Comparison of ENCODE assay signal across 17 cellular contexts in the genomic region with DNA sequence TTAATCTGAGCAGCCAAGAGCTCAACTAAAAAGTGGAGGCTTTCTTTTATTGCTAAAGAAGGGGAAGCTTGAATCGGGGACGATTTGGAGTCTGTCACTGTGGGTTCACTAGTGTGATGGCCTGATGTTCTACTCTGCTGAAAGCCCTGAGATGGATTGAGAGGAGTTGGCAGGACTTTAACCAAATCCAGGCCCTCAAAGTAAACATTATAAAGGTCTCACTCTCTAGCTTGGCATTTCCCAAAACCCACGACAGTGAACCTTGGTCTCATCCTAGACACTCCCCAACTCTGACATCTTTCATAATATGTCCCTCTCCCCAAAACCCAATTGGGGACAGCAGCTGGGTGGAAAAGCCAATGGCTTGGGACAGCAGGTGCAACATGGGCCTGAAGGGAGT. TPM values are rescaled to one million over a fixed set of nuclear protein-coding genes. Genes with fewer than 3 reads are reported as not detected.
DNase-seq lines count a peak whose midpoint lies in the region; ATAC-seq, FAIRE-seq and TF ChIP-seq lines count a peak whose summit lies in the region.
"Had no signal": no experiment of that assay in that cellular context is flagged by ENCODE, and none has a peak within 500 bp of the region (broad histone marks: within the 10 kb centered on the region; RNA-seq: fewer than 3 reads in every experiment).

No MANE protein-coding gene starts in this region.

- TF ChIP-seq EP300 in HepG2 (IDR thresholded peaks at IDR 0.05; ENCODE audit: low read depth in 2 of 2, low read length in 2 of 2) (no peak), HepG2 (CRISPR knock-in tag; IDR thresholded peaks at IDR 0.05; ENCODE audit: borderline replicate concordance) (no peak), sigmoid colon (IDR thresholded peaks at IDR 0.05) (no peak)

- TF ChIP-seq RAD21 in liver (IDR thresholded peaks at IDR 0.05) (no peak), HepG2 (CRISPR knock-in tag; IDR thresholded peaks at IDR 0.05) (no peak)

- 54% methylated on average over 3 of the region's 3 CpGs for WGBS in liver
- WGBS in HepG2 (ENCODE audit: low lambda C conversion rate) = 8% methylated on average over 3 of the region's 3 CpGs
- WGBS in sigmoid colon, 2 donors = 76 to 86% methylated on average over 3 of the region's 3 CpGs

- in situ Hi-C loops in HepG2 (cut with HindIII; ENCODE audit: extremely low pct_ligation_motif_present, low pct_unique_long_range_greater_than_20kb) = no loop called here

- H3K27me3 ChIP-seq in liver (ENCODE audit: control insufficient read depth in 4 of 4, insufficient read depth in 4 of 4, low read length in 3 of 4) = no peaks in the 10 kb centered on the region
- H3K27me3 ChIP-seq in HepG2 (ENCODE audit: control insufficient read depth in 1 of 2, insufficient read depth in 2 of 2, low read length in 2 of 2) = peaks cover 0 to under 1% of the 10 kb centered on the region in 2 experiments; a peak in 1 of 5 replicates
- H3K27me3 ChIP-seq in sigmoid colon = no peaks in the 10 kb centered on the region
- H3K27me3 ChIP-seq in upper lobe of right lung = no peaks in the 10 kb centered on the region
- H3K27me3 ChIP-seq: BLaER1 had no signal

- no peaks in the 10 kb centered on the region for H3K79me2 ChIP-seq in HepG2 (ENCODE audit: insufficient read depth, low read length)

- H3K4me3 ChIP-seq in liver (ENCODE audit: low read depth in 1 of 3, low read length in 3 of 3) (no peak overlapping the region), HepG2 (replicated peaks in 1 of 3; ENCODE audit: insufficient read depth in 1 of 3, low read depth in 2 of 3, low read length in 3 of 3) (no peak overlapping the region), sigmoid colon (no peak overlapping the region), upper lobe of right lung (no peak overlapping the region)
- H3K4me3 ChIP-seq: BLaER1, HAP-1 had no signal

- intact Hi-C loops in HepG2 (cut with micrococcal nuclease; ENCODE audit: unreplicated experiment) (no loop called here), sigmoid colon (cut with DNase I) (loop anchor here (5.0 kb wide), 1 partner anchor 58 kb away; no protein-coding TSS in a partner anchor), upper lobe of right lung (cut with DNase I) (no loop called here)

- no peaks in the 10 kb centered on the region for H4K20me1 ChIP-seq in HepG2 (ENCODE audit: insufficient read depth, low read length)
- H4K20me1 ChIP-seq: BLaER1 had no signal

- H3K4me2 ChIP-seq in HepG2 (ENCODE audit: low read depth, low read length) = no peak overlapping the region
- H3K4me2 ChIP-seq: BLaER1 had no signal

- H3K4me1 ChIP-seq in liver (ENCODE audit: control insufficient read depth in 4 of 4, insufficient read depth in 4 of 4, low read length in 3 of 4) (no peaks in the 10 kb centered on the region), HepG2 (ENCODE audit: insufficient read depth, low read length) (no peaks in the 10 kb centered on the region), sigmoid colon (peaks cover 0 to 69% (median 57%) of the 10 kb centered on the region in 4 donors), upper lobe of right lung (peaks cover 12% of the 10 kb centered on the region)
- H3K4me1 ChIP-seq: HAP-1 had no signal

- no peak for FAIRE-seq in HepG2 (lab: Jason Lieb, UNC)
- FAIRE-seq: H1 had no signal

- POLR2A ChIA-PET in HepG2 (lab: Yijun Ruan, JAX) = no interaction called here

- TF ChIP-seq POLR2A in HepG2 (IDR thresholded peaks at IDR 0.05; ENCODE audit: insufficient read depth in 1 of 2, low read depth in 2 of 2, low read length in 2 of 2) (no peak), sigmoid colon (IDR thresholded peaks at IDR 0.05) (no peak)

- DNase-seq in HepG2 (ENCODE audit: low spot score) (no peak), sigmoid colon (peak; percentile 21), upper lobe of right lung (peak; percentile 10), NCI-H524 treated with DMSO at 0.1 percent for 48 hours (lab: John Stamatoyannopoulos, UW) (no peak), T-helper 2 cell (no peak)
- DNase-seq: 8988T; AML-193; Caco-2; CD8-positive, alpha-beta memory T cell; DMS53; GF-D8 had no signal

- H3K9ac ChIP-seq in liver (ENCODE audit: low read depth in 1 of 2, low read length in 2 of 2) (no peak overlapping the region), HepG2 (ENCODE audit: insufficient read depth, low read depth, low read length) (no peak overlapping the region)
- H3K9ac ChIP-seq: BLaER1 had no signal

- CTCF ChIA-PET in HepG2 (lab: Yijun Ruan, JAX; ENCODE audit: low intra/inter-chr PET ratio, low total read pairs) = no interaction called here

- no peak for ATAC-seq in HepG2
- no peak for ATAC-seq in upper lobe of right lung
- ATAC-seq in HG02870 (IDR thresholded peaks at IDR 0.05; ENCODE audit: unreplicated experiment) = no peak

- H3K36me3 ChIP-seq in liver (ENCODE audit: control insufficient read depth in 4 of 4, insufficient read depth in 3 of 4, low read depth in 1 of 4, low read length in 3 of 4) (no peaks in the 10 kb centered on the region), HepG2 (replicated peaks in 1 of 2; ENCODE audit: control insufficient read depth in 1 of 2, insufficient read depth in 2 of 2, low read length in 2 of 2) (no peaks in the 10 kb centered on the region), sigmoid colon (peaks cover 0 to 8% (median 0%) of the 10 kb centered on the region in 4 donors), upper lobe of right lung (no peaks in the 10 kb centered on the region)
- H3K36me3 ChIP-seq: BLaER1, HAP-1 had no signal

- H3K27ac ChIP-seq in liver (ENCODE audit: low read depth in 1 of 2, low read length in 2 of 2) (no peak overlapping the region), HepG2 (ENCODE audit: extremely low read length, insufficient read depth, low read length) (no peak overlapping the region), sigmoid colon (peak overlapping the region in 1 of 4 donors; percentile 44), upper lobe of right lung (no peak overlapping the region)
- H3K27ac ChIP-seq: BLaER1, HL-60 had no signal

- H2AFZ ChIP-seq in HepG2 (ENCODE audit: low read length) = no peak overlapping the region

- no peaks in the 10 kb centered on the region for H3K9me3 ChIP-seq in liver (ENCODE audit: control insufficient read depth in 4 of 4, low read length in 3 of 4)
- H3K9me3 ChIP-seq in HepG2 (ENCODE audit: low read length) = no peaks in the 10 kb centered on the region
- H3K9me3 ChIP-seq in sigmoid colon = no peaks in the 10 kb centered on the region
- H3K9me3 ChIP-seq in upper lobe of right lung = no peaks in the 10 kb centered on the region
- H3K9me3 ChIP-seq: BLaER1, Caco-2, HAP-1 had no signal

- no TSS peak for BruUV-seq in HepG2 (replicated peaks; lab: Mats Ljungman, UMichigan)

- no peak for TF ChIP-seq CTCF in liver (IDR thresholded peaks at IDR 0.05; ENCODE audit: low read depth, low read length, missing input control)
- TF ChIP-seq CTCF in HepG2 (CRISPR knock-in tag; IDR thresholded peaks at IDR 0.05) = no peak
- TF ChIP-seq CTCF in sigmoid colon (IDR thresholded peaks at IDR 0.05) = no peak
- no peak for TF ChIP-seq CTCF in upper lobe of right lung (IDR thresholded peaks at IDR 0.05)

TF ChIP-seq in HepG2, 621 proteins besides CTCF, POLR2A, EP300 and RAD21 (continues in another document):
- TF ChIP-seq NFE2L2 (IDR thresholded peaks at IDR 0.05; ENCODE audit: low read length) (no peak), SOX5 (CRISPR knock-in tag; IDR thresholded peaks at IDR 0.05; ENCODE audit: borderline replicate concordance) (no peak)

RNA-seq across cellular contexts. Expression of gene TMOD1, which starts 32.7 kb away (rescaled TPM):
- 10 to 100 TPM in 1 of 2 donors, 1 to 10 TPM in 1; 9.2 to 20.0 TPM for total RNA-seq in liver
- polyA plus RNA-seq in liver = 10 to 100 TPM; 13.6 to 14.7 TPM
- total RNA-seq in HepG2 (2016; rRNA removed; fragmentation: Illumina TruSeq; extraction: Trizol) = 0.04 TPM in 1 of 2 replicates, not detected in the other
- not detected in 2 replicates for total RNA-seq in HepG2 (2016; cell fraction: cytosol; rRNA removed; fragmentation: Illumina TruSeq; extraction: Trizol; ENCODE audit: low read depth)
- total RNA-seq in HepG2 (2016; cell fraction: insoluble cytoplasmic fraction; rRNA removed; fragmentation: Illumina TruSeq; extraction: Trizol) = 0.06 TPM in 1 of 2 replicates, not detected in the other
- 0.07 TPM in 1 of 2 replicates, not detected in the other for total RNA-seq in HepG2 (2016; cell fraction: membrane; rRNA removed; fragmentation: Illumina TruSeq; extraction: Trizol)
- 0.16 TPM in 1 of 2 replicates, not detected in the other for total RNA-seq in HepG2 (2016; cell fraction: nucleus; rRNA removed; fragmentation: Illumina TruSeq; extraction: Trizol)
- polyA plus RNA-seq in HepG2 (2011; rRNA removed) = 0.04 and 0.07 TPM in 2 replicates
- 0.03 TPM in 2 replicates for polyA plus RNA-seq in HepG2 (2011; cell fraction: cytosol; rRNA removed)
- polyA plus RNA-seq in HepG2 (2011; cell fraction: nucleus; rRNA removed) = 0.05 TPM in 1 of 2 replicates, not detected in the other
- 0.31 and 0.40 TPM in 2 replicates for polyA plus RNA-seq in HepG2 (2012)
- 0.09 TPM in 1 of 2 replicates, not detected in the other for polyA plus RNA-seq in HepG2 (2016; cell fraction: cytosol; fragmentation: Illumina TruSeq; extraction: Trizol; ENCODE audit: low read depth)
- polyA plus RNA-seq in HepG2 (2016; cell fraction: insoluble cytoplasmic fraction; fragmentation: Illumina TruSeq; extraction: Trizol; ENCODE audit: low read depth) = 0.19 TPM in 1 of 2 replicates, not detected in the other
- 0.06 and 0.07 TPM in 2 replicates for polyA plus RNA-seq in HepG2 (2016; cell fraction: membrane; fragmentation: Illumina TruSeq; extraction: Trizol; ENCODE audit: low read depth)
- 0.13 TPM in 1 of 2 replicates, not detected in the other for polyA plus RNA-seq in HepG2 (2016; cell fraction: nucleus; fragmentation: Illumina TruSeq; extraction: Trizol; ENCODE audit: insufficient read depth, low read depth)
- polyA minus RNA-seq in HepG2 (2011; rRNA and poly(A)+ RNA removed; ENCODE audit: low replicate concordance) = 0.98 TPM in 1 of 2 replicates, not detected in the other
- polyA minus RNA-seq in HepG2 (2011; cell fraction: cytosol; rRNA and poly(A)+ RNA removed) = not detected in 2 replicates
- polyA minus RNA-seq in HepG2 (2011; cell fraction: nucleus; rRNA and poly(A)+ RNA removed) = not detected in 2 replicates
- total RNA-seq in sigmoid colon = 10 to 100 TPM; 28.5 to 56.8 (median 38.5) TPM
- 1 to 10 TPM; 1.6 to 5.8 (median 4.2) TPM for polyA plus RNA-seq in sigmoid colon
- total RNA-seq in upper lobe of right lung = 11.3 TPM

Comparison
In these comparisons a context has a peak if more than half of its experiments do, and no peak if none do; other contexts are left out.
1. RNA of gene TMOD1, which starts 32.7 kb away (total RNA-seq): 28.5 to 56.8 TPM in sigmoid colon, 9.2 to 20.0 TPM in liver and 11.3 TPM in upper lobe of right lung (single experiment); 0.04 to 0.16 TPM in HepG2; every median in the first group is over 4 times any median in the second.
2. DNase-seq: peak in sigmoid colon (single experiment) and upper lobe of right lung (single experiment); none in HepG2 (single experiment), NCI-H524 treated with DMSO at 0.1 percent for 48 hours (single experiment) and T-helper 2 cell (0 of 5).